Comparison of ENCODE assay signal across 8 cellular contexts in the genomic region with DNA sequence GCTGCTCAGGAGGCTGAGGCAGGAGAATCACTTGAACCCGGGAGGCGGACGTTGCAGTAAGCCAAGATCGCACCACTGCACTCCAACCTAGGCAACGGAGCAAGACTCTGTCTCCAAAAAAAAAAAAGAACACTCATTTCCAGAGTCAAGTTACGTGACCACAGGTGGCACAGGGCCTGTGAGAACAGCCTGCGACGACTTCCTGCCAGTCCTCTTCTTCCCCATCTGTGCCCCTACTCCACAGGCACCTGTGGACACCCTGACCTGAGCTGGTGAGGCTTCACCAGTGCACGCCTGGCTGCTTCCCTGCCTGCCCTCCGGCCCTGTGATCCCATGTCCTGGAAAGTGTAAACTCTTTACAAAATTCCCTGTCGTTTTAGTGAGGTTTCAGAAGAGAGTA.
DNase-seq lines count a peak whose midpoint lies in the region; ATAC-seq and TF ChIP-seq lines count a peak whose summit lies in the region.

No MANE protein-coding gene starts in this region.

- no peaks in the 10 kb centered on the region for H3K27me3 ChIP-seq in neutrophil

- peak overlapping the region; percentile 19 for H3K27ac ChIP-seq in neutrophil

- ATAC-seq in HG02884 (IDR thresholded peaks at IDR 0.05; ENCODE audit: unreplicated experiment) (peak; percentile 45), T-helper 17 cell (peak; percentile 51), HG03139 (IDR thresholded peaks at IDR 0.05; ENCODE audit: unreplicated experiment) (no peak)

- peaks cover 9% of the 10 kb centered on the region for H3K36me3 Mint-ChIP-seq in T-helper 17 cell (ENCODE audit: low read depth)

- TF ChIP-seq CTCF in neutrophil (IDR thresholded peaks at IDR 0.05): no peak

- peak; percentile 6 for DNase-seq in NCI-H2029 (lab: John Stamatoyannopoulos, UW)
- DNase-seq in NCI-H2029 treated with DMSO at 0.1 percent for 48 hours (lab: John Stamatoyannopoulos, UW): no peak
- DNase-seq in T-helper 17 cell: no peak
- no peak for DNase-seq in foreskin melanocyte
- DNase-seq in superior temporal gyrus (ENCODE audit: extremely low spot score): no peak

- no peak overlapping the region for H3K4me3 ChIP-seq in neutrophil (ENCODE audit: low read depth in 1 of 2, low read length in 1 of 2)

- H3K4me1 Mint-ChIP-seq in T-helper 17 cell: peaks cover 75% of the 10 kb centered on the region

- peak overlapping the region; percentile 98 for H3K27ac Mint-ChIP-seq in T-helper 17 cell

- H3K4me1 ChIP-seq in neutrophil (ENCODE audit: control insufficient read depth in 1 of 2, insufficient read depth in 1 of 2, low read depth in 1 of 2, low read length in 1 of 2): no peaks in the 10 kb centered on the region

- H3K9me3 ChIP-seq in T-helper 17 cell (ENCODE audit: control insufficient read depth, low read length, poor library complexity, severe bottlenecking) (no peaks in the 10 kb centered on the region), neutrophil (no peaks in the 10 kb centered on the region)

- peak overlapping the region; percentile 83 for H3K4me3 Mint-ChIP-seq in T-helper 17 cell

- H3K27me3 Mint-ChIP-seq in T-helper 17 cell: no peaks in the 10 kb centered on the region

- H3K36me3 ChIP-seq in neutrophil: peaks cover 29% of the 10 kb centered on the region
